ENCODE assay signal across 18 cellular contexts in the genomic region with DNA sequence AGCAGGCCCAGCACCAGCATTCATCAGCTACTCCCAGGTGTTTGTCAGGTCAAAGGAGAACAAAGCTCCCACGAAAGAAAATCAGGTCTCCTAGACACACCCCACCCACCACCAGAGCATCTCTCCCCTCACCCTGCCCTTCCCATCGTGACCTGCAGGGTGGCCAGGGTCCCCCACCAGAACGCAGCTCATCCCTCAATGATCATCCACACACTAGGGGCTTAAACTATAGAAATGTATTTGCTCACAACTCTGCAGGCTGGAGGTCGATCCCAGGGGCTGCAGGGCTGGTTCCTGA.
"Had no signal": no experiment of that assay in that cellular context is flagged by ENCODE, and none has a peak within 500 bp of the region (broad histone marks: within the 10 kb centered on the region; RNA-seq: fewer than 3 reads in every experiment).

No MANE protein-coding gene starts in this region.

- H3K36me3 Mint-ChIP-seq: activated CD4-positive, alpha-beta memory T cell treated with anti-CD3 and anti-CD28 coated beads for 36 hours; activated naive CD8-positive, alpha-beta T cell treated with anti-CD3 and anti-CD28 coated beads, Interleukin-2, amount 10 ng/mL, durations not matched to agents 7 days and 5 days; WTC11 had no signal

- H3K9me3 Mint-ChIP-seq: activated CD4-positive, alpha-beta memory T cell treated with anti-CD3 and anti-CD28 coated beads for 36 hours; activated naive CD4-positive, alpha-beta T cell treated with anti-CD3 and anti-CD28 coated beads for 36 hours; activated naive CD8-positive, alpha-beta T cell treated with anti-CD3 and anti-CD28 coated beads, Interleukin-2, amount 10 ng/mL, durations not matched to agents 7 days and 5 days; nephron; WTC11 had no signal

- H3K4me3 ChIP-seq: coronary artery, left ventricle myocardium inferior had no signal

- DNase-seq: activated CD4-positive, alpha-beta memory T cell treated with anti-CD3 and anti-CD28 coated beads for 36 hours; activated naive CD4-positive, alpha-beta T cell treated with anti-CD3 and anti-CD28 coated beads for 36 hours; activated naive CD8-positive, alpha-beta T cell treated with anti-CD3 and anti-CD28 coated beads, Interleukin-2, amount 10 ng/mL, durations not matched to agents 7 days and 5 days; activated T-cell treated with anti-CD3 and anti-CD28 coated beads, Interleukin-2, amount 50 U/mL, for 48 hours; amygdala; cerebellar nuclear complex; foreskin melanocyte; glutamatergic neuron; hippocampal formation; left ventricle myocardium inferior; midbrain; stimulated activated CD4-positive, alpha-beta T cell treated with anti-CD3 and anti-CD28 coated beads, Interleukin-4, amount 100 ng/mL, for 1 hour; stimulated activated naive CD4-positive, alpha-beta T cell treated with Interleukin-2 at 50 U/mL for 16 hours; T1000 had no signal

- FAIRE-seq: bronchial epithelial cell had no signal

- H3K27ac ChIP-seq: coronary artery, left ventricle myocardium inferior had no signal

- ATAC-seq: WTC11 had no signal

- H3K27ac Mint-ChIP-seq: activated CD4-positive, alpha-beta memory T cell treated with anti-CD3 and anti-CD28 coated beads for 36 hours; activated naive CD4-positive, alpha-beta T cell treated with anti-CD3 and anti-CD28 coated beads for 36 hours; activated naive CD8-positive, alpha-beta T cell treated with anti-CD3 and anti-CD28 coated beads, Interleukin-2, amount 10 ng/mL, durations not matched to agents 7 days and 5 days; nephron; WTC11 had no signal

- H3K36me3 ChIP-seq: left ventricle myocardium inferior had no signal

- H3K9me3 ChIP-seq: left ventricle myocardium inferior had no signal

- H3K4me3 Mint-ChIP-seq: activated CD4-positive, alpha-beta memory T cell treated with anti-CD3 and anti-CD28 coated beads for 36 hours; activated naive CD4-positive, alpha-beta T cell treated with anti-CD3 and anti-CD28 coated beads for 36 hours; activated naive CD8-positive, alpha-beta T cell treated with anti-CD3 and anti-CD28 coated beads, Interleukin-2, amount 10 ng/mL, durations not matched to agents 7 days and 5 days; nephron; WTC11 had no signal
